8 cellular contexts compared by ENCODE assay signal in genomic region chr14:91380610-91381371, GRCh38. TPM values are rescaled to one million over a fixed set of nuclear protein-coding genes. Genes with fewer than 3 reads are reported as not detected.
A peak's percentile ranks its signal among the peaks of the same experiment; 100 is the strongest.
DNase-seq lines count a peak whose midpoint lies in the region; ATAC-seq and TF ChIP-seq lines count a peak whose summit lies in the region.

No MANE protein-coding gene starts in this region.

- peaks cover 79% of the 10 kb centered on the region for H3K4me1 Mint-ChIP-seq in activated CD4-positive, alpha-beta T cell treated with anti-CD3 and anti-CD28 coated beads, Interleukin-2, amount 10 ng/mL, durations not matched to agents 24 days and 14 days

- 42% methylated on average over 11 of the region's 11 CpGs for WGBS in prostate gland

- no peaks in the 10 kb centered on the region for H3K9me3 Mint-ChIP-seq in activated CD4-positive, alpha-beta T cell treated with anti-CD3 and anti-CD28 coated beads, Interleukin-2, amount 10 ng/mL, durations not matched to agents 24 days and 14 days

- in situ Hi-C loops in astrocyte of the spinal cord (cut with HindIII; ENCODE audit: low sequenced_read_pairs): no loop called here

- peaks cover 25% of the 10 kb centered on the region for H3K36me3 Mint-ChIP-seq in activated CD4-positive, alpha-beta T cell treated with anti-CD3 and anti-CD28 coated beads, Interleukin-2, amount 10 ng/mL, durations not matched to agents 24 days and 14 days (ENCODE audit: low read depth)

- no peak for ATAC-seq in GM21619 (IDR thresholded peaks at IDR 0.05; ENCODE audit: unreplicated experiment)
- no peak for ATAC-seq in GM18498 (IDR thresholded peaks at IDR 0.05; ENCODE audit: unreplicated experiment)

- no peak for TF ChIP-seq POLR2A in prostate gland (IDR thresholded peaks at IDR 0.05)

- H3K27me3 ChIP-seq in prostate gland (replicated peaks; ENCODE audit: insufficient read depth): no peaks in the 10 kb centered on the region

- H3K36me3 ChIP-seq in prostate gland: no peaks in the 10 kb centered on the region

- TF ChIP-seq CTCF in astrocyte of the spinal cord (IDR thresholded peaks at IDR 0.05; ENCODE audit: low read depth, low read length): no peak
- no peak for TF ChIP-seq CTCF in prostate gland (IDR thresholded peaks at IDR 0.05)

- peak overlapping the region; percentile 17 for H3K27ac Mint-ChIP-seq in activated CD4-positive, alpha-beta T cell treated with anti-CD3 and anti-CD28 coated beads, Interleukin-2, amount 10 ng/mL, durations not matched to agents 24 days and 14 days

- peak overlapping the region; percentile 1 to 29 for H3K27ac ChIP-seq in prostate gland

- DNase-seq in activated CD4-positive, alpha-beta T cell treated with anti-CD3 and anti-CD28 coated beads, Interleukin-2, amount 10 ng/mL, durations not matched to agents 24 days and 14 days: no peak
- DNase-seq in activated CD4-positive, alpha-beta T cell treated with anti-CD3 and anti-CD28 coated beads, Interleukin-2, amount 50 U/mL, for 1 hour: no peak
- peak; percentile 8 for DNase-seq in NCI-H2227 (lab: John Stamatoyannopoulos, UW; ENCODE audit: unreplicated experiment)
- peak; percentile 74 for DNase-seq in astrocyte of the spinal cord (ENCODE audit: low read depth, low spot score)
- no peak for DNase-seq in prostate gland (ENCODE audit: low spot score)
- no peak for DNase-seq in cortex of kidney (lab: John Stamatoyannopoulos, UW)

- intact Hi-C loops in activated CD4-positive, alpha-beta T cell treated with anti-CD3 and anti-CD28 coated beads, Interleukin-2, amount 10 ng/mL, durations not matched to agents 24 days and 14 days (cut with micrococcal nuclease): no loop called here
- intact Hi-C loops in prostate gland (cut with DNase I): no loop called here

- H3K4me3 ChIP-seq in astrocyte of the spinal cord (ENCODE audit: low read depth, low read length) (no peak overlapping the region), prostate gland (no peak overlapping the region)

- no peaks in the 10 kb centered on the region for H3K27me3 Mint-ChIP-seq in activated CD4-positive, alpha-beta T cell treated with anti-CD3 and anti-CD28 coated beads, Interleukin-2, amount 10 ng/mL, durations not matched to agents 24 days and 14 days

- H3K4me3 Mint-ChIP-seq in activated CD4-positive, alpha-beta T cell treated with anti-CD3 and anti-CD28 coated beads, Interleukin-2, amount 10 ng/mL, durations not matched to agents 24 days and 14 days: no peak overlapping the region

- H3K4me1 ChIP-seq in prostate gland (replicated peaks): peaks cover 34% of the 10 kb centered on the region

- no peaks in the 10 kb centered on the region for H3K9me3 ChIP-seq in prostate gland

RNA-seq across cellular contexts. Expression of gene CCDC88C, which starts 36.8 kb away (rescaled TPM):
- 79.7 and 89.9 TPM in 2 replicates for total RNA-seq in activated CD4-positive, alpha-beta T cell treated with anti-CD3 and anti-CD28 coated beads, Interleukin-2, amount 10 ng/mL, durations not matched to agents 24 days and 14 days
- total RNA-seq in prostate gland: 10 to 100 TPM; 32.5 to 54.4 TPM

Comparison
In these comparisons a context has a peak if more than half of its experiments do, and no peak if none do; other contexts are left out.
1. DNase-seq: peak in NCI-H2227 (single experiment) and astrocyte of the spinal cord (single experiment); none in activated CD4-positive, alpha-beta T cell treated with anti-CD3 and anti-CD28 coated beads, Interleukin-2, amount 10 ng/mL, durations not matched to agents 24 days and 14 days (single experiment), activated CD4-positive, alpha-beta T cell treated with anti-CD3 and anti-CD28 coated beads, Interleukin-2, amount 50 U/mL, for 1 hour (single experiment), prostate gland (single experiment) and cortex of kidney (single experiment).